ENCODE assay signal across 11 cellular contexts in genomic region chr5:76958976-76959767, GRCh38. TPM values are rescaled to one million over a fixed set of nuclear protein-coding genes. Genes with fewer than 3 reads are reported as not detected.
A peak's percentile ranks its signal among the peaks of the same experiment; 100 is the strongest.
DNase-seq lines count a peak whose midpoint lies in the region; ATAC-seq, FAIRE-seq and TF ChIP-seq lines count a peak whose summit lies in the region.
"Had no signal": no experiment of that assay in that cellular context is flagged by ENCODE, and none has a peak within 500 bp of the region (broad histone marks: within the 10 kb centered on the region; RNA-seq: fewer than 3 reads in every experiment).

No MANE protein-coding gene starts in this region.

- peak overlapping the region; percentile 66 for H3K4me2 ChIP-seq in endothelial cell of umbilical vein (ENCODE audit: insufficient read depth, low read length)

- POLR2A ChIA-PET in endothelial cell of umbilical vein (lab: Charles Lee), result no interaction called here

- H3K36me3 ChIP-seq in endothelial cell of umbilical vein (ENCODE audit: control insufficient read depth in 2 of 2, extremely low read depth in 1 of 2, insufficient read depth in 2 of 2, low read length in 2 of 2), result no peaks in the 10 kb centered on the region
- H3K36me3 ChIP-seq: stomach had no signal

- H4K20me1 ChIP-seq in endothelial cell of umbilical vein (replicated peaks; ENCODE audit: control insufficient read depth, extremely low read depth, insufficient read depth, low read length), result no peaks in the 10 kb centered on the region

- no peaks in the 10 kb centered on the region for H3K36me3 Mint-ChIP-seq in natural killer cell

- H3K9ac ChIP-seq in endothelial cell of umbilical vein (replicated peaks; ENCODE audit: extremely low read depth, insufficient read depth, low read length), result no peak overlapping the region

- TF ChIP-seq CTCF in endothelial cell of umbilical vein (IDR thresholded peaks at IDR 0.05; ENCODE audit: extremely low read depth in 1 of 2, insufficient read depth in 1 of 2, low read depth in 1 of 2, low read length in 2 of 2) (no peak), retinal pigment epithelial cell (conservative IDR thresholded peaks at IDR 0.05; ENCODE audit: low read depth, low read length) (no peak), natural killer cell (IDR thresholded peaks at IDR 0.05) (no peak)

- H3K4me1 ChIP-seq in endothelial cell of umbilical vein (ENCODE audit: control insufficient read depth, extremely low read depth, insufficient read depth, low read length), result peaks cover 15% of the 10 kb centered on the region

- H3K4me3 ChIP-seq in endothelial cell of umbilical vein (replicated peaks in 1 of 3; ENCODE audit: insufficient read depth in 1 of 3, low read depth in 1 of 3, low read length in 3 of 3), result peak overlapping the region in 1 of 3 experiments; percentile 26
- H3K4me3 ChIP-seq in retinal pigment epithelial cell (ENCODE audit: low read length), result no peak overlapping the region
- H3K4me3 ChIP-seq: skin epidermis, stomach had no signal

- TF ChIP-seq POLR2A in endothelial cell of umbilical vein (IDR thresholded peaks at IDR 0.05; ENCODE audit: low read depth, low read length), result no peak

- peak; percentile 61 for FAIRE-seq in endothelial cell of umbilical vein (lab: Jason Lieb, UNC)

- H3K27ac Mint-ChIP-seq in natural killer cell, result no peak overlapping the region

- CTCF ChIA-PET in endothelial cell of umbilical vein (lab: Charles Lee), result interaction anchor here (1.5 kb wide), 1 partner anchor 118 kb away, joined by 4 read pairs; no protein-coding TSS in a partner anchor

- H3K27me3 ChIP-seq in endothelial cell of umbilical vein (ENCODE audit: control insufficient read depth in 2 of 2, insufficient read depth in 2 of 2, low read length in 2 of 2), result peaks cover 12 to 13% of the 10 kb centered on the region in 2 experiments

- peak overlapping the region; percentile 9 for H3K27ac ChIP-seq in endothelial cell of umbilical vein (ENCODE audit: insufficient read depth, low read depth, low read length)

- intact Hi-C loops in endothelial cell of umbilical vein (cut with micrococcal nuclease) (loop anchor here (1.0 to 5.0 kb wide), 3 partner anchors 71 to 128 kb away; partner anchors contain the start of genes AGGF1 and ZBED3), natural killer cell (cut with micrococcal nuclease) (no loop called here)

- dilution Hi-C loops in endothelial cell of umbilical vein (cut with MboI; ENCODE audit: extremely low pct_ligation_motif_present, low sequenced_read_pairs), result no loop called here

- H3K27me3 Mint-ChIP-seq in natural killer cell (ENCODE audit: low read depth in 2 of 2), result peaks cover 15 to 36% of the 10 kb centered on the region in 2 donors

- peaks cover 14 to 17% of the 10 kb centered on the region in 2 donors for H3K4me1 Mint-ChIP-seq in natural killer cell

- H3K9me3 Mint-ChIP-seq in natural killer cell, result no peaks in the 10 kb centered on the region

- no TSS peak for BruUV-seq in endothelial cell of umbilical vein (replicated peaks; lab: Mats Ljungman, UMichigan)

- no peak overlapping the region for H2AFZ ChIP-seq in endothelial cell of umbilical vein (ENCODE audit: low read depth, low read length)

- peak; percentile 65 for DNase-seq in HCEC 1CT
- peak; percentile 68 for DNase-seq in OCI-M1 (lab: John Stamatoyannopoulos, UW)
- DNase-seq in endothelial cell of umbilical vein (ENCODE audit: low read depth, low spot score), result peak; percentile 83
- DNase-seq in retinal pigment epithelial cell (ENCODE audit: low read depth), result peak; percentile 70
- no peak for DNase-seq in stimulated activated CD4-positive, alpha-beta T cell treated with anti-CD3 and anti-CD28 coated beads, Interleukin-15, amount 100 ng/mL, for 24 hours
- no peak for DNase-seq in COR-L47 (lab: John Stamatoyannopoulos, UW)
- no peak for DNase-seq in GDM1 (lab: John Stamatoyannopoulos, UW)
- DNase-seq in natural killer cell, result no peak
- DNase-seq: cortex of kidney, stomach had no signal

- no peak for ATAC-seq in natural killer cell

- H3K79me2 ChIP-seq in endothelial cell of umbilical vein (ENCODE audit: control insufficient read depth, insufficient read depth, low read length), result no peaks in the 10 kb centered on the region

- no peak overlapping the region for H3K4me3 Mint-ChIP-seq in natural killer cell

- no peaks in the 10 kb centered on the region for H3K9me1 ChIP-seq in endothelial cell of umbilical vein (replicated peaks; ENCODE audit: control insufficient read depth, extremely low read depth, insufficient read depth, low read length)

- no peaks in the 10 kb centered on the region for H3K9me3 ChIP-seq in endothelial cell of umbilical vein (replicated peaks; ENCODE audit: control insufficient read depth, insufficient read depth, low read length)
- H3K9me3 ChIP-seq: stomach had no signal

TF ChIP-seq in endothelial cell of umbilical vein, 7 proteins besides CTCF, POLR2A, EP300 and RAD21:
- peak; percentile 69 for TF ChIP-seq FOS (IDR thresholded peaks at IDR 0.05; ENCODE audit: borderline replicate concordance, insufficient read depth, low read length)
- no peak for TF ChIP-seq EZH2 (IDR thresholded peaks at IDR 0.05; ENCODE audit: borderline replicate concordance, low read depth, low read length, severe bottlenecking)
- TF ChIP-seq JUN (IDR thresholded peaks at IDR 0.05; ENCODE audit: borderline replicate concordance, insufficient read depth, insufficient read length, low read depth), result peak; percentile 53

RNA-seq across cellular contexts. Expression of gene CRHBP, which starts 6.3 kb away (rescaled TPM):
- total RNA-seq in endothelial cell of umbilical vein (0.51 TPM in 1 of 2 replicates, not detected in the other), natural killer cell (under 1 TPM in 2 of 3 donors, not detected in 1; 0.31 to 0.84 TPM)
- 0.08 and 0.27 TPM in 2 replicates for polyA plus RNA-seq in endothelial cell of umbilical vein
- polyA plus RNA-seq in endothelial cell of umbilical vein (2011; cell fraction: cytosol; rRNA removed), result 0.04 and 0.09 TPM in 2 replicates
- 0.07 and 0.36 TPM in 2 replicates for polyA plus RNA-seq in endothelial cell of umbilical vein (2011; cell fraction: nucleus; rRNA removed)
- polyA plus RNA-seq in endothelial cell of umbilical vein (2012), result not detected in 2 replicates
- not detected in 2 replicates for polyA minus RNA-seq in endothelial cell of umbilical vein
- polyA minus RNA-seq in endothelial cell of umbilical vein (2011; cell fraction: cytosol; rRNA and poly(A)+ RNA removed), result not detected
- polyA minus RNA-seq in endothelial cell of umbilical vein (2011; cell fraction: nucleus; rRNA and poly(A)+ RNA removed), result not detected in 2 replicates
- total RNA-seq: stomach had no signal

Comparison
In these comparisons a context has a peak if more than half of its experiments do, and no peak if none do; other contexts are left out.
1. DNase-seq: peak in HCEC 1CT (single experiment), OCI-M1 (single experiment), endothelial cell of umbilical vein (single experiment) and retinal pigment epithelial cell (single experiment); none in stimulated activated CD4-positive, alpha-beta T cell treated with anti-CD3 and anti-CD28 coated beads, Interleukin-15, amount 100 ng/mL, for 24 hours (single experiment), COR-L47 (single experiment), GDM1 (single experiment) and natural killer cell (single experiment).